ENCODE assay signal across 1 cellular context in genomic region chr17:48618366-48618896, GRCh38.
TF ChIP-seq lines count a peak whose summit lies in the region.

No MANE protein-coding gene starts in this region.

TF ChIP-seq in K562, 482 proteins besides CTCF, POLR2A, EP300 and RAD21 (continued from another document and continues in another):
- TF ChIP-seq PBX2 (CRISPR knock-in tag; IDR thresholded peaks at IDR 0.05; ENCODE audit: low read depth) (no peak), PBX2 (tag; conservative IDR thresholded peaks at IDR 0.05; ENCODE audit: low read depth) (no peak), ZKSCAN1 (IDR thresholded peaks at IDR 0.05; ENCODE audit: low read depth, low read length) (no peak), ESRRA (IDR thresholded peaks at IDR 0.05; ENCODE audit: borderline replicate concordance, low read depth) (no peak; the same call in 1 of the 2 replicates), MAX (CRISPR knock-in tag; IDR thresholded peaks at IDR 0.05) (no peak), MNT (conservative IDR thresholded peaks at IDR 0.05) (0 out of 4 replicates have a peak, but pooled peaks of 1 of the 2 experiments have one; percentile 21), ZNF224 (CRISPR knock-in tag; IDR thresholded peaks at IDR 0.05) (no peak), BRF1 (IDR thresholded peaks at IDR 0.05; ENCODE audit: borderline replicate concordance, extremely low read depth, insufficient read length) (no peak), ZNF586 (CRISPR knock-in tag; conservative IDR thresholded peaks at IDR 0.05) (no peak), MYC (IDR thresholded peaks at IDR 0.05; ENCODE audit: low read depth, low read length) (no peak), MYC (CRISPR knock-in tag; IDR thresholded peaks at IDR 0.05; ENCODE audit: borderline replicate concordance, low read depth) (no peak), ZBTB34 (CRISPR knock-in tag; IDR thresholded peaks at IDR 0.05) (no peak), ERF (CRISPR knock-in tag; IDR thresholded peaks at IDR 0.05) (no peak), CTCFL (IDR thresholded peaks at IDR 0.05; ENCODE audit: borderline replicate concordance, insufficient read depth, low read depth, low read length, poor library complexity, severe bottlenecking) (peak; percentile 82), RBM14 (IDR thresholded peaks at IDR 0.05; ENCODE audit: borderline replicate concordance, insufficient read depth, low read depth, low read length) (no peak), RBM34 (IDR thresholded peaks at IDR 0.05; ENCODE audit: borderline replicate concordance, insufficient read depth, low read length) (no peak), ADNP (tag; IDR thresholded peaks at IDR 0.05) (no peak), RB1 (IDR thresholded peaks at IDR 0.05; ENCODE audit: low read depth) (peak; percentile 94), XRCC5 (IDR thresholded peaks at IDR 0.05; ENCODE audit: low read depth, low read length) (peak; percentile 86; the same call in 1 of the 2 replicates), MITF (IDR thresholded peaks at IDR 0.05) (no peak), ARID2 (IDR thresholded peaks at IDR 0.05) (peak; percentile 81; the same call in 1 of the 2 replicates), NR1H2 (CRISPR knock-in tag; IDR thresholded peaks at IDR 0.05) (no peak), KLF16 (IDR thresholded peaks at IDR 0.05) (0 out of 2 replicates have a peak, but pooled peaks have one; percentile 25), JUND (IDR thresholded peaks at IDR 0.05; ENCODE audit: borderline replicate concordance, low read depth, low read length) (no peak), JUND (tag; IDR thresholded peaks at IDR 0.05; ENCODE audit: borderline replicate concordance, low read depth, low read length) (no peak; the same call in 2 of the 3 replicates), BRD9 (IDR thresholded peaks at IDR 0.05; ENCODE audit: low read depth, partially characterized antibody) (no peak), CXXC5 (CRISPR knock-in tag; IDR thresholded peaks at IDR 0.05) (no peak), SP2 (IDR thresholded peaks at IDR 0.05; ENCODE audit: extremely low read depth, low read depth, low read length, poor library complexity, severe bottlenecking) (no peak), CTBP1 (IDR thresholded peaks at IDR 0.05; ENCODE audit: borderline replicate concordance) (peak; percentile 55; the same call in 1 of the 2 replicates), ZNF274 (IDR thresholded peaks at IDR 0.05; ENCODE audit: borderline replicate concordance, low read depth, low read length) (no peak), ZBTB2 (IDR thresholded peaks at IDR 0.05) (no peak), MYBL2 (IDR thresholded peaks at IDR 0.05; ENCODE audit: low read depth) (no peak), MYBL2 (CRISPR knock-in tag; IDR thresholded peaks at IDR 0.05; ENCODE audit: borderline replicate concordance) (no peak), ARID3B (CRISPR knock-in tag; IDR thresholded peaks at IDR 0.05; ENCODE audit: borderline replicate concordance) (no peak), RNF2 (IDR thresholded peaks at IDR 0.05) (no peak), ETV1 (tag; conservative IDR thresholded peaks at IDR 0.05; ENCODE audit: low read depth) (0 out of 2 replicates have a peak, but pooled peaks have one; percentile 22), HMGN3 (IDR thresholded peaks at IDR 0.05; ENCODE audit: borderline replicate concordance, extremely low read depth, insufficient read length, low read depth, low read length) (no peak), ELK3 (CRISPR knock-in tag; IDR thresholded peaks at IDR 0.05) (no peak), KAT7 (CRISPR knock-in tag; IDR thresholded peaks at IDR 0.05; ENCODE audit: borderline replicate concordance) (peak; percentile 61; the same call in 1 of the 2 replicates), ZNF717 (CRISPR knock-in tag; IDR thresholded peaks at IDR 0.05) (no peak), ZNF398 (CRISPR knock-in tag; IDR thresholded peaks at IDR 0.05) (no peak), POLR2B (IDR thresholded peaks at IDR 0.05; ENCODE audit: low read depth, partially characterized antibody) (no peak), STAG1 (CRISPR knock-in tag; IDR thresholded peaks at IDR 0.05; ENCODE audit: borderline replicate concordance) (peak; percentile 88), HSF4 (CRISPR knock-in tag; IDR thresholded peaks at IDR 0.05; ENCODE audit: borderline replicate concordance) (no peak), THAP7 (CRISPR knock-in tag; IDR thresholded peaks at IDR 0.05) (no peak), SP1 (CRISPR knock-in tag; IDR thresholded peaks at IDR 0.05) (0 out of 2 replicates have a peak, but pooled peaks have one; percentile 5), SMAD3 (CRISPR knock-in tag; conservative IDR thresholded peaks at IDR 0.05) (no peak), NFRKB (IDR thresholded peaks at IDR 0.05; ENCODE audit: low read depth) (no peak), RHOXF2B (CRISPR knock-in tag; conservative IDR thresholded peaks at IDR 0.05) (no peak), ZNF408 (CRISPR knock-in tag; IDR thresholded peaks at IDR 0.05; ENCODE audit: low read depth) (no peak), ETS2 (tag; IDR thresholded peaks at IDR 0.05; ENCODE audit: borderline replicate concordance, poor library complexity, severe bottlenecking) (no peak)
